17 cellular contexts compared by ENCODE assay signal in the genomic region with DNA sequence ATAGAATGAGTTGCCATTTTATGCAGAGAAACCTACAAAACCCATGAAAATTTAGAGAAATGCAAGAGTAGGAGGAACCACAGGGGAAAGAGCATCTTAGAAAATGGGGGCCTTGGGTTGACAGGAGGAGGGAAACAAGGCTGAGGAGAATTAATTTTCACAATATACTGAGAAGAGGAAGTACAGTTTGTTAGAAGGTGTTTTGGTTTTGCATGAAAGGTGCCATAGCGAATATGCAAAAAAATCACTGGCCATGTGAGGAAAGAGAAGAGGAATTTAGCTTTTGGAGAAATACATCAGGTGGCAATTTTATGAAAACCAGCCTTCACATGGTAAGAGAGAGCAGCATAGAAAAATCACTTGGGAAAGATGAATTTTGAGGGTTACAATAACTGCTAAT.
DNase-seq lines count a peak whose midpoint lies in the region; ATAC-seq and TF ChIP-seq lines count a peak whose summit lies in the region.
"Had no signal": no experiment of that assay in that cellular context is flagged by ENCODE, and none has a peak within 500 bp of the region (broad histone marks: within the 10 kb centered on the region; RNA-seq: fewer than 3 reads in every experiment).

No MANE protein-coding gene starts in this region.

- no peaks in the 10 kb centered on the region for H3K9me3 Mint-ChIP-seq in activated naive CD8-positive, alpha-beta T cell treated with anti-CD3 and anti-CD28 coated beads, Interleukin-2, amount 50 U/mL, for 24 hours
- H3K9me3 Mint-ChIP-seq: CD8-positive, alpha-beta T cell; GM23338; H9 had no signal

- WGBS in hepatocyte (ENCODE audit: low lambda C conversion rate, missing lambda C conversion rate) = 94% methylated on average over 1 of the region's 1 CpG

- no peak overlapping the region for H3K9ac ChIP-seq in Karpas-422 (ENCODE audit: low read length)
- H3K9ac ChIP-seq: BLaER1 had no signal

- TF ChIP-seq CTCF in hepatocyte (IDR thresholded peaks at IDR 0.05; ENCODE audit: poor library complexity) (no peak), ascending aorta (IDR thresholded peaks at IDR 0.05) (no peak)

- no peak overlapping the region for H3K4me2 ChIP-seq in Karpas-422 (ENCODE audit: low read depth, low read length, poor library complexity, severe bottlenecking)
- H3K4me2 ChIP-seq in hepatocyte = no peak overlapping the region
- H3K4me2 ChIP-seq: BLaER1, GM23338 had no signal

- DNase-seq in Karpas-422 (peak; percentile 62), NCI-H526 treated with DMSO at 0.1 percent for 48 hours (lab: John Stamatoyannopoulos, UW) (peak; percentile 19), hepatocyte (ENCODE audit: low spot score) (no peak), ascending aorta (ENCODE audit: low spot score in 2 of 2) (no peak), erythroblast (lab: John Stamatoyannopoulos, UW) (no peak)
- no peak for DNase-seq in activated naive CD8-positive, alpha-beta T cell treated with anti-CD3 and anti-CD28 coated beads, Interleukin-2, amount 50 U/mL, for 24 hours
- DNase-seq: CD4-positive, CD25-positive, alpha-beta regulatory T cell; CD8-positive, alpha-beta T cell; DMS153; DND-41; H9 had no signal

- H3K4me1 Mint-ChIP-seq in activated naive CD8-positive, alpha-beta T cell treated with anti-CD3 and anti-CD28 coated beads, Interleukin-2, amount 50 U/mL, for 24 hours = no peaks in the 10 kb centered on the region
- H3K4me1 Mint-ChIP-seq: CD4-positive, CD25-positive, alpha-beta regulatory T cell had no signal

- H3K27me3 ChIP-seq in Karpas-422 (ENCODE audit: low read length) (no peaks in the 10 kb centered on the region), hepatocyte (no peaks in the 10 kb centered on the region), ascending aorta (no peaks in the 10 kb centered on the region)
- H3K27me3 ChIP-seq: BLaER1 had no signal

- no peaks in the 10 kb centered on the region for H3K79me2 ChIP-seq in Karpas-422 (ENCODE audit: low read length)
- H3K79me2 ChIP-seq in hepatocyte = peaks cover 42% of the 10 kb centered on the region

- no peaks in the 10 kb centered on the region for H4K20me1 ChIP-seq in Karpas-422 (ENCODE audit: insufficient read depth, low read depth, low read length)
- no peaks in the 10 kb centered on the region for H4K20me1 ChIP-seq in hepatocyte (ENCODE audit: insufficient read depth, poor library complexity, severe bottlenecking)
- H4K20me1 ChIP-seq: BLaER1 had no signal

- H3K4me3 Mint-ChIP-seq in activated naive CD8-positive, alpha-beta T cell treated with anti-CD3 and anti-CD28 coated beads, Interleukin-2, amount 50 U/mL, for 24 hours = no peak overlapping the region
- H3K4me3 Mint-ChIP-seq: CD4-positive, CD25-positive, alpha-beta regulatory T cell; CD8-positive, alpha-beta T cell; GM23338; H9 had no signal

- no peaks in the 10 kb centered on the region for H3K36me3 Mint-ChIP-seq in activated naive CD8-positive, alpha-beta T cell treated with anti-CD3 and anti-CD28 coated beads, Interleukin-2, amount 50 U/mL, for 24 hours (ENCODE audit: low read depth)
- H3K36me3 Mint-ChIP-seq: CD4-positive, CD25-positive, alpha-beta regulatory T cell; CD8-positive, alpha-beta T cell had no signal

- H3K4me3 ChIP-seq in Karpas-422 (ENCODE audit: low read length) (no peak overlapping the region), hepatocyte (no peak overlapping the region), ascending aorta (no peak overlapping the region)
- H3K4me3 ChIP-seq: BLaER1, GM12878, GM23338 had no signal

- H3K4me1 ChIP-seq in Karpas-422 (ENCODE audit: low read length) = peaks cover 12% of the 10 kb centered on the region
- H3K4me1 ChIP-seq in hepatocyte (ENCODE audit: insufficient read depth) = peaks cover 13% of the 10 kb centered on the region
- H3K4me1 ChIP-seq in ascending aorta = peaks cover 0 to 19% of the 10 kb centered on the region in 2 donors
- H3K4me1 ChIP-seq: Caco-2 had no signal

- no peak overlapping the region for H3K27ac Mint-ChIP-seq in activated naive CD8-positive, alpha-beta T cell treated with anti-CD3 and anti-CD28 coated beads, Interleukin-2, amount 50 U/mL, for 24 hours
- H3K27ac Mint-ChIP-seq: CD8-positive, alpha-beta T cell; GM23338 had no signal

- no peak for ATAC-seq in activated naive CD8-positive, alpha-beta T cell treated with anti-CD3 and anti-CD28 coated beads, Interleukin-2, amount 50 U/mL, for 24 hours
- ATAC-seq: CD8-positive, alpha-beta T cell; GM12878; GM23338; HCT116 had no signal

- H3K27ac ChIP-seq in Karpas-422 (ENCODE audit: low read length) (no peak overlapping the region), hepatocyte (peak overlapping the region; percentile 52), ascending aorta (no peak overlapping the region)
- H3K27ac ChIP-seq: BLaER1, C4-2B had no signal

- peaks cover 7% of the 10 kb centered on the region for H3K27me3 Mint-ChIP-seq in activated naive CD8-positive, alpha-beta T cell treated with anti-CD3 and anti-CD28 coated beads, Interleukin-2, amount 50 U/mL, for 24 hours

- H3K36me3 ChIP-seq in Karpas-422 (ENCODE audit: insufficient read depth, low read length) (no peaks in the 10 kb centered on the region), hepatocyte (replicated peaks; ENCODE audit: insufficient read depth, low read depth) (no peaks in the 10 kb centered on the region), ascending aorta (no peaks in the 10 kb centered on the region)
- H3K36me3 ChIP-seq: BLaER1 had no signal

- intact Hi-C loops in ascending aorta (cut with DNase I) = no loop called here

- H3K9me2 ChIP-seq in Karpas-422 (replicated peaks; ENCODE audit: insufficient read depth, low read length) (no peaks in the 10 kb centered on the region), hepatocyte (replicated peaks; ENCODE audit: insufficient read depth) (no peaks in the 10 kb centered on the region)

- H3K9me3 ChIP-seq in Karpas-422 (ENCODE audit: low read length) (no peaks in the 10 kb centered on the region), hepatocyte (ENCODE audit: low read depth) (no peaks in the 10 kb centered on the region), ascending aorta (no peaks in the 10 kb centered on the region)
- H3K9me3 ChIP-seq: BLaER1, Caco-2 had no signal

- no peak for TF ChIP-seq POLR2A in erythroblast (IDR thresholded peaks at IDR 0.05; ENCODE audit: low read length)

- H2AFZ ChIP-seq in Karpas-422 (ENCODE audit: low read length) (no peak overlapping the region), hepatocyte (no peak overlapping the region)
- H2AFZ ChIP-seq: GM23338 had no signal

Comparison
In these comparisons a context has a peak if more than half of its experiments do, and no peak if none do; other contexts are left out.
1. DNase-seq: peak in Karpas-422 (single experiment) and NCI-H526 treated with DMSO at 0.1 percent for 48 hours (single experiment); none in hepatocyte (single experiment), ascending aorta (0 of 2), erythroblast (0 of 2) and activated naive CD8-positive, alpha-beta T cell treated with anti-CD3 and anti-CD28 coated beads, Interleukin-2, amount 50 U/mL, for 24 hours (single experiment).